In the genomic region with DNA sequence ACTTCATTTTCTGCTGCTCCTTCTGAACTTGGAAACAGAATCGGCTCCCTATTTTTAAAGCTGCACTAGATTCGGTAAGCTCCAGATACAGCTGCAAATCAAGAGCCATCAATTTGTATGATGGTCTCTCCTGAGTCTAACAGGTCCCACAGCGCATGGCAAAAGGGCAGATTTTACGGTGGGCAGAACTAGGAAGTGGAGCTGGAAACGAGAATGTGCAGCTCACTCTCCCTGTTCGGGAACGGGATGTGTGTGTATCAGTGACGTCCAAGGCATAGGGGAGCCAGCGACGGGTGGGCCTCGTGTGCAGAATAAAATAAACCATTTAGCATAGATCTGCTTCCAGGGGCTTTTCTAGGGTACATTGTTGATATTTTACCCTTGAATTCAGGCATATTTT, we compare ENCODE assay signal across 13 cellular contexts.
DNase-seq lines count a peak whose midpoint lies in the region; FAIRE-seq and TF ChIP-seq lines count a peak whose summit lies in the region.
"Had no signal": no experiment of that assay in that cellular context is flagged by ENCODE, and none has a peak within 500 bp of the region (broad histone marks: within the 10 kb centered on the region; RNA-seq: fewer than 3 reads in every experiment).

No MANE protein-coding gene starts in this region.

- CTCF ChIA-PET in activated CD4-positive, alpha-beta T cell treated with anti-CD3 and anti-CD28 coated beads, Interleukin-2, amount 10 ng/mL, durations not matched to agents 7 days and 5 days (lab: Charles Lee) = no interaction called here

- DNase-seq in activated CD4-positive, alpha-beta T cell treated with anti-CD3 and anti-CD28 coated beads, Interleukin-2, amount 10 ng/mL, durations not matched to agents 24 days and 14 days = peak; percentile 35
- DNase-seq in activated CD4-positive, alpha-beta T cell treated with anti-CD3 and anti-CD28 coated beads, Interleukin-2, amount 10 ng/mL, durations not matched to agents 7 days and 5 days = no peak
- DNase-seq in fibroblast of the aortic adventitia (ENCODE audit: low read depth) (no peak), osteoblast (ENCODE audit: insufficient read length, low spot score, missing footprints) (no peak), vagina (ENCODE audit: extremely low spot score in 2 of 2) (peak in 1 of 2 donors; percentile 90), UCSD-AML1 (lab: John Stamatoyannopoulos, UW; ENCODE audit: unreplicated experiment) (no peak), neural progenitor cell (ENCODE audit: low spot score) (no peak), GM12891 (ENCODE audit: insufficient read length, low spot score) (no peak)
- DNase-seq: NCI-H2107 had no signal

- TF ChIP-seq POLR2A in vagina (IDR thresholded peaks at IDR 0.05) (no peak), GM12891 (IDR thresholded peaks at IDR 0.05; ENCODE audit: low read depth, low read length) (no peak)

- no peaks in the 10 kb centered on the region for H3K4me1 Mint-ChIP-seq in activated CD4-positive, alpha-beta T cell treated with anti-CD3 and anti-CD28 coated beads, Interleukin-2, amount 10 ng/mL, durations not matched to agents 24 days and 14 days
- H3K4me1 Mint-ChIP-seq in activated CD4-positive, alpha-beta T cell treated with anti-CD3 and anti-CD28 coated beads, Interleukin-2, amount 10 ng/mL, durations not matched to agents 7 days and 5 days = no peaks in the 10 kb centered on the region
- peaks cover 18% of the 10 kb centered on the region for H3K4me1 Mint-ChIP-seq in neural progenitor cell
- H3K4me1 Mint-ChIP-seq: memory B cell had no signal

- no peak overlapping the region for H3K4me3 Mint-ChIP-seq in activated CD4-positive, alpha-beta T cell treated with anti-CD3 and anti-CD28 coated beads, Interleukin-2, amount 10 ng/mL, durations not matched to agents 24 days and 14 days
- no peak overlapping the region for H3K4me3 Mint-ChIP-seq in activated CD4-positive, alpha-beta T cell treated with anti-CD3 and anti-CD28 coated beads, Interleukin-2, amount 10 ng/mL, durations not matched to agents 7 days and 5 days
- no peak overlapping the region for H3K4me3 Mint-ChIP-seq in neural progenitor cell
- H3K4me3 Mint-ChIP-seq: memory B cell had no signal

- H3K4me3 ChIP-seq in fibroblast of the aortic adventitia (ENCODE audit: low read depth, low read length) (peak overlapping the region; percentile 31), osteoblast (ENCODE audit: insufficient read depth, low read length) (no peak overlapping the region), vagina (peak overlapping the region; percentile 20 to 27), neural progenitor cell (no peak overlapping the region)

- H3K79me2 ChIP-seq in osteoblast (ENCODE audit: insufficient read depth, low read length) (peaks cover 28% of the 10 kb centered on the region), neural progenitor cell (ENCODE audit: low read depth) (no peaks in the 10 kb centered on the region)

- no peak for TF ChIP-seq CTCF in fibroblast of the aortic adventitia (IDR thresholded peaks at IDR 0.05; ENCODE audit: insufficient read depth, low read length)
- no peak for TF ChIP-seq CTCF in osteoblast (IDR thresholded peaks at IDR 0.05; ENCODE audit: extremely low read depth, low read depth, low read length)
- TF ChIP-seq CTCF in vagina (IDR thresholded peaks at IDR 0.05) = no peak
- no peak for TF ChIP-seq CTCF in neural progenitor cell (IDR thresholded peaks at IDR 0.05)

- H3K27me3 ChIP-seq in osteoblast (ENCODE audit: insufficient read depth, low read length) (no peaks in the 10 kb centered on the region), vagina (no peaks in the 10 kb centered on the region), neural progenitor cell (no peaks in the 10 kb centered on the region)

- H3K36me3 Mint-ChIP-seq in activated CD4-positive, alpha-beta T cell treated with anti-CD3 and anti-CD28 coated beads, Interleukin-2, amount 10 ng/mL, durations not matched to agents 24 days and 14 days (ENCODE audit: low read depth) = no peaks in the 10 kb centered on the region
- H3K36me3 Mint-ChIP-seq in activated CD4-positive, alpha-beta T cell treated with anti-CD3 and anti-CD28 coated beads, Interleukin-2, amount 10 ng/mL, durations not matched to agents 7 days and 5 days (ENCODE audit: low read depth) = no peaks in the 10 kb centered on the region
- H3K36me3 Mint-ChIP-seq in neural progenitor cell = peaks cover 9% of the 10 kb centered on the region
- H3K36me3 Mint-ChIP-seq: memory B cell had no signal

- no peaks in the 10 kb centered on the region for H3F3A ChIP-seq in neural progenitor cell (ENCODE audit: low read depth)

- no peaks in the 10 kb centered on the region for H3K9me3 Mint-ChIP-seq in activated CD4-positive, alpha-beta T cell treated with anti-CD3 and anti-CD28 coated beads, Interleukin-2, amount 10 ng/mL, durations not matched to agents 24 days and 14 days
- no peaks in the 10 kb centered on the region for H3K9me3 Mint-ChIP-seq in activated CD4-positive, alpha-beta T cell treated with anti-CD3 and anti-CD28 coated beads, Interleukin-2, amount 10 ng/mL, durations not matched to agents 7 days and 5 days
- H3K9me3 Mint-ChIP-seq in neural progenitor cell = no peaks in the 10 kb centered on the region
- H3K9me3 Mint-ChIP-seq: memory B cell had no signal

- no peak for FAIRE-seq in GM12891 (lab: Jason Lieb, UNC)
- FAIRE-seq: H54 had no signal

- H3K9me3 ChIP-seq in osteoblast (ENCODE audit: low read depth, low read length) (no peaks in the 10 kb centered on the region), vagina (no peaks in the 10 kb centered on the region), neural progenitor cell (ENCODE audit: low read depth) (no peaks in the 10 kb centered on the region)

- no peak overlapping the region for H3K27ac Mint-ChIP-seq in activated CD4-positive, alpha-beta T cell treated with anti-CD3 and anti-CD28 coated beads, Interleukin-2, amount 10 ng/mL, durations not matched to agents 24 days and 14 days
- H3K27ac Mint-ChIP-seq in activated CD4-positive, alpha-beta T cell treated with anti-CD3 and anti-CD28 coated beads, Interleukin-2, amount 10 ng/mL, durations not matched to agents 7 days and 5 days = no peak overlapping the region
- H3K27ac Mint-ChIP-seq in neural progenitor cell = no peak overlapping the region
- H3K27ac Mint-ChIP-seq: memory B cell had no signal

- H3K36me3 ChIP-seq in osteoblast (ENCODE audit: insufficient read depth, low read length) (peaks cover 11% of the 10 kb centered on the region), vagina (no peaks in the 10 kb centered on the region), neural progenitor cell (no peaks in the 10 kb centered on the region)

- H3K27me3 Mint-ChIP-seq in activated CD4-positive, alpha-beta T cell treated with anti-CD3 and anti-CD28 coated beads, Interleukin-2, amount 10 ng/mL, durations not matched to agents 24 days and 14 days = peaks cover 16% of the 10 kb centered on the region
- H3K27me3 Mint-ChIP-seq in activated CD4-positive, alpha-beta T cell treated with anti-CD3 and anti-CD28 coated beads, Interleukin-2, amount 10 ng/mL, durations not matched to agents 7 days and 5 days = peaks cover 6% of the 10 kb centered on the region
- peaks cover 8% of the 10 kb centered on the region for H3K27me3 Mint-ChIP-seq in neural progenitor cell (ENCODE audit: insufficient read depth, low read depth)

- no peak overlapping the region for H3K9ac ChIP-seq in neural progenitor cell
- H3K9ac ChIP-seq: KMS-11 had no signal

- H3K4me2 ChIP-seq in osteoblast (ENCODE audit: insufficient read depth, low read length) (peak overlapping the region; percentile 68), neural progenitor cell (no peak overlapping the region)
- H3K4me2 ChIP-seq: KMS-11 had no signal

- H2AFZ ChIP-seq in osteoblast (ENCODE audit: low read length) (no peak overlapping the region), neural progenitor cell (replicated peaks) (no peak overlapping the region)

- peak overlapping the region; percentile 80 for H3K27ac ChIP-seq in osteoblast (ENCODE audit: low read depth, low read length)
- peak overlapping the region; percentile 80 for H3K27ac ChIP-seq in vagina
- H3K27ac ChIP-seq in neural progenitor cell = no peak overlapping the region
- H3K27ac ChIP-seq: 22Rv1, KMS-11 had no signal

- H4K20me1 ChIP-seq in osteoblast (ENCODE audit: insufficient read depth, low read length) (no peaks in the 10 kb centered on the region), neural progenitor cell (ENCODE audit: low read depth) (no peaks in the 10 kb centered on the region)

- POLR2A ChIA-PET in activated CD4-positive, alpha-beta T cell treated with anti-CD3 and anti-CD28 coated beads, Interleukin-2, amount 10 ng/mL, durations not matched to agents 7 days and 5 days (lab: Charles Lee) = no interaction called here

- peaks cover 17% of the 10 kb centered on the region for H3K4me1 ChIP-seq in osteoblast (ENCODE audit: insufficient read depth, low read length)
- H3K4me1 ChIP-seq in vagina = peaks cover 53% of the 10 kb centered on the region
- H3K4me1 ChIP-seq in neural progenitor cell = peaks cover 9% of the 10 kb centered on the region

- intact Hi-C loops in activated CD4-positive, alpha-beta T cell treated with anti-CD3 and anti-CD28 coated beads, Interleukin-2, amount 10 ng/mL, durations not matched to agents 24 days and 14 days (cut with micrococcal nuclease) = no loop called here
- intact Hi-C loops in vagina (cut with DNase I) = no loop called here

TF ChIP-seq in GM12891, 5 proteins besides CTCF, POLR2A, EP300 and RAD21:
- TF ChIP-seq POU2F2 (IDR thresholded peaks at IDR 0.05; ENCODE audit: low read depth, low read length) = no peak

Comparison
In these comparisons a context has a peak if more than half of its experiments do, and no peak if none do; other contexts are left out.
1. H3K4me3 ChIP-seq: peak in fibroblast of the aortic adventitia (single experiment) and vagina (2 of 2); none in osteoblast (single experiment) and neural progenitor cell (single experiment).